Comparison of ENCODE assay signal across 21 cellular contexts in the genomic region with DNA sequence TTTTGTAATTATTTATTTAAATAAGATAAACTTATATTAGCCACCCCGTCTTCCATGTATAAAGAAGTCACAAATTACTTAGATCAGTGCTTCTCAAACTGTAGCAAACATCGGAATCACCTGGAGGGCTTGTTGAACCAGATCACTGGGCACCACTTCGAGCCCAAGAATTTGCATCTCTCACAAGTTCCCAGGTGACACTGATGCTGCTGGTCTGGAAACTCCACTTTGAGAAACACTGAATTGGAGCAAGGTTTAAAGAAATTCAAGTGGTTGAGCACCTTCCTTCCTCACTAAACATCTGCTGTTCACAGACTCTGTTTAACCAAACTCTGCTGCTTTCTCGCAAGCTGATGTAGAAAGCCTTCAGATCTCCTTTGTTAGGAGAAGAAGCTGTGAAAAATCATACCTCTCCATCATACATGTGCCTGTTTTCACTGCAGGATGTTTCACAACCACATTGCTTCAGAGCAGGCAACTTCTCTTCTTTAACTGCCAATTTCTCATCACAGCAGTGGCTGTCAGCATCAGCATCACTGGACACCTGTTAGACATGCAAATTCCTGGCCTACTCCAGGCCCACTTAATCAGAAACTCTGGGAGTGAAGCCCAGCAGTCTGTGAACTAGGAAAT.
DNase-seq lines count a peak whose midpoint lies in the region; ATAC-seq and TF ChIP-seq lines count a peak whose summit lies in the region.
"Had no signal": no experiment of that assay in that cellular context is flagged by ENCODE, and none has a peak within 500 bp of the region (broad histone marks: within the 10 kb centered on the region; RNA-seq: fewer than 3 reads in every experiment).

No MANE protein-coding gene starts in this region.

- ATAC-seq in GM21529 (IDR thresholded peaks at IDR 0.05; ENCODE audit: unreplicated experiment), result peak; percentile 55
- ATAC-seq in HG03432 (IDR thresholded peaks at IDR 0.05; ENCODE audit: unreplicated experiment), result no peak
- ATAC-seq: body of pancreas, HCT116, natural killer cell, Right ventricle myocardium inferior had no signal

- DNase-seq in GM12864 (ENCODE audit: low read depth) (peak; percentile 39), NOMO-1 treated with DMSO at 0.1 percent for 48 hours (lab: John Stamatoyannopoulos, UW; ENCODE audit: unreplicated experiment) (peak; percentile 79), adrenal gland (no peak), uterus (no peak)
- DNase-seq: activated CD4-positive, alpha-beta T cell treated with anti-CD3 and anti-CD28 coated beads, Interleukin-2, amount 50 U/mL, for 48 hours; activated T-cell treated with anti-CD3 and anti-CD28 coated beads, Interleukin-2, amount 50 U/mL, for 24 hours; body of pancreas; Calu3; colonic mucosa; KG1; mesenchymal stem cell; natural killer cell; NCI-H146; NCI-H2171 treated with DMSO at 0.1 percent for 48 hours; stimulated activated CD4-positive, alpha-beta T cell treated with anti-CD3 and anti-CD28 coated beads, Interleukin-2, amount 100 ng/mL, for 48 hours had no signal

- TF ChIP-seq CTCF in GM12864 (IDR thresholded peaks at IDR 0.05; ENCODE audit: low read depth, low read length, missing control alignments) (no peak), neutrophil (IDR thresholded peaks at IDR 0.05) (no peak), adrenal gland (IDR thresholded peaks at IDR 0.05) (no peak), uterus (IDR thresholded peaks at IDR 0.05) (no peak)

- no peaks in the 10 kb centered on the region for H3K9me3 ChIP-seq in neutrophil
- no peaks in the 10 kb centered on the region for H3K9me3 ChIP-seq in adrenal gland (replicated peaks in 1 of 3)
- no peaks in the 10 kb centered on the region for H3K9me3 ChIP-seq in uterus
- H3K9me3 ChIP-seq: body of pancreas, colonic mucosa had no signal

- intact Hi-C loops in adrenal gland (cut with DNase I), result loop anchor here in 1 of 2 donors (10.0 kb wide), 1 partner anchor 196 kb away; no protein-coding TSS in a partner anchor
- intact Hi-C loops in uterus (cut with DNase I; ENCODE audit: low total_unique reads), result no loop called here

- H3K4me1 ChIP-seq in neutrophil (ENCODE audit: control insufficient read depth in 1 of 2, insufficient read depth in 1 of 2, low read depth in 1 of 2, low read length in 1 of 2), result peaks cover 31 to 47% of the 10 kb centered on the region in 2 experiments
- peaks cover 0 to 4% of the 10 kb centered on the region in 2 donors for H3K4me1 ChIP-seq in adrenal gland (replicated peaks in 1 of 2)
- no peaks in the 10 kb centered on the region for H3K4me1 ChIP-seq in uterus
- H3K4me1 ChIP-seq: body of pancreas, colonic mucosa had no signal

- H3K27me3 ChIP-seq in neutrophil, result no peaks in the 10 kb centered on the region
- no peaks in the 10 kb centered on the region for H3K27me3 ChIP-seq in adrenal gland
- H3K27me3 ChIP-seq in uterus, result no peaks in the 10 kb centered on the region
- H3K27me3 ChIP-seq: body of pancreas, colonic mucosa had no signal

- peak overlapping the region; percentile 93 for H3K27ac ChIP-seq in neutrophil
- H3K27ac ChIP-seq in adrenal gland, result no peak overlapping the region
- H3K27ac ChIP-seq in uterus, result no peak overlapping the region
- H3K27ac ChIP-seq: body of pancreas, colonic mucosa, VCaP had no signal

- no peaks in the 10 kb centered on the region for H3K36me3 ChIP-seq in neutrophil
- H3K36me3 ChIP-seq in adrenal gland (replicated peaks in 1 of 2), result no peaks in the 10 kb centered on the region
- no peaks in the 10 kb centered on the region for H3K36me3 ChIP-seq in uterus
- H3K36me3 ChIP-seq: colonic mucosa had no signal

- 88 to 92% (median 91%) methylated on average over 4 of the region's 4 CpGs for WGBS in adrenal gland, 4 donors

- TF ChIP-seq POLR2A in adrenal gland (IDR thresholded peaks at IDR 0.05) (no peak), uterus (IDR thresholded peaks at IDR 0.05) (no peak)

- H3K4me3 ChIP-seq in GM12864 (ENCODE audit: low read depth, low read length) (no peak overlapping the region), neutrophil (ENCODE audit: low read depth in 1 of 2, low read length in 1 of 2) (peak overlapping the region in 1 of 2 experiments; percentile 34), adrenal gland (no peak overlapping the region), uterus (no peak overlapping the region)
- H3K4me3 ChIP-seq: body of pancreas, colonic mucosa had no signal

Comparison
In these comparisons a context has a peak if more than half of its experiments do, and no peak if none do; other contexts are left out.
1. DNase-seq: peak in GM12864 (single experiment) and NOMO-1 treated with DMSO at 0.1 percent for 48 hours (single experiment); none in adrenal gland (0 of 7) and uterus (0 of 2).